ENCODE assay signal across 17 cellular contexts in the genomic region with DNA sequence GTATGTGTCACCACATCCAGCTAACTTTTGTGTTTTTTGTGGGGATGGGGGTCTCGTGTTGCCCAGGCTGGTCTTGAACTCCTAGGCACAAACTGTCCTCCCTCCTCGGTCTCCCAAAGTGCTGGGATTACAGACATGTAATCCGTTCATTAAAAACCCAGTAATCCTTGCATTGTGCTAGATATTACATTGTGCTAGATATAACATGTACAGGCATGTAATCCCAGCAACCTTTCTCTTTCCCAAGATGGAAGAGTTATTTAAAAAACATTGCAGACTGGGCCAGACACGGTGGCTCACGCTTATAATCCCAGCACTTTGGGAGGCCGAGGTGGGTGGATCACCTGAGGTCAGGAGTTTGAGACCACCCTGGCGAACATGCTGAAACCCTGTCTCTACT. TPM values are rescaled to one million over a fixed set of nuclear protein-coding genes. Genes with fewer than 3 reads are reported as not detected.
DNase-seq lines count a peak whose midpoint lies in the region; ATAC-seq and TF ChIP-seq lines count a peak whose summit lies in the region.
"Had no signal": no experiment of that assay in that cellular context is flagged by ENCODE, and none has a peak within 500 bp of the region (broad histone marks: within the 10 kb centered on the region; RNA-seq: fewer than 3 reads in every experiment).

No MANE protein-coding gene starts in this region.

- intact Hi-C loops in upper lobe of right lung (cut with DNase I), result no loop called here

- peaks cover 71% of the 10 kb centered on the region for H3K4me1 Mint-ChIP-seq in activated naive CD4-positive, alpha-beta T cell treated with anti-CD3 and anti-CD28 coated beads, Interleukin-2, amount 10 ng/mL, durations not matched to agents 7 days and 5 days
- H3K4me1 Mint-ChIP-seq in endothelial cell (ENCODE audit: unreplicated experiment), result peaks cover 83% of the 10 kb centered on the region
- H3K4me1 Mint-ChIP-seq in stimulated activated effector memory CD8-positive, alpha-beta T cell treated with anti-CD3 and anti-CD28 coated beads, Interleukin-12 subunit alpha, Interleukin-12 subunit beta, amount 100 ng/mL, for 72 hours, result peaks cover 81% of the 10 kb centered on the region

- TF ChIP-seq CTCF in RWPE1 (conservative IDR thresholded peaks at IDR 0.05; ENCODE audit: low read depth), result no peak
- no peak for TF ChIP-seq CTCF in endothelial cell (IDR thresholded peaks at IDR 0.05; ENCODE audit: unreplicated experiment)
- no peak for TF ChIP-seq CTCF in upper lobe of right lung (IDR thresholded peaks at IDR 0.05)

- H3K9me3 ChIP-seq in upper lobe of right lung, result no peaks in the 10 kb centered on the region
- H3K9me3 ChIP-seq: A549, pancreas, upper lobe of left lung had no signal

- ATAC-seq in activated naive CD4-positive, alpha-beta T cell treated with anti-CD3 and anti-CD28 coated beads, Interleukin-2, amount 50 U/mL, for 72 hours, result no peak
- no peak for ATAC-seq in stimulated activated effector memory CD8-positive, alpha-beta T cell treated with anti-CD3 and anti-CD28 coated beads, Interleukin-12 subunit alpha, Interleukin-12 subunit beta, amount 100 ng/mL, for 72 hours
- no peak for ATAC-seq in HG03354 (IDR thresholded peaks at IDR 0.05; ENCODE audit: poor library complexity, severe bottlenecking, unreplicated experiment)
- no peak for ATAC-seq in upper lobe of right lung
- ATAC-seq: A549; activated CD8-positive, alpha-beta T cell treated with anti-CD3 and anti-CD28 coated beads for 36 hours; activated T-cell treated with anti-CD3 and anti-CD28 coated beads, Interleukin-2, amount 50 U/mL, for 72 hours; pancreas had no signal

- CTCF ChIA-PET in activated naive CD4-positive, alpha-beta T cell treated with anti-CD3 and anti-CD28 coated beads, Interleukin-2, amount 10 ng/mL, durations not matched to agents 7 days and 5 days (lab: Charles Lee), result interaction anchor here (1.0 to 9.2 kb wide), 9 partner anchors 10 to 303 kb away, joined by 3 to 155 read pairs (median 7); partner anchors contain the start of gene CDK17
- CTCF ChIA-PET in RWPE1 (lab: Yijun Ruan, JAX), result interaction anchor here (1.2 kb wide), 1 partner anchor 296 kb away, joined by 4 read pairs; no protein-coding TSS in a partner anchor

- H3K27me3 ChIP-seq in upper lobe of right lung, result no peaks in the 10 kb centered on the region
- H3K27me3 ChIP-seq: pancreas, upper lobe of left lung had no signal

- H3K36me3 ChIP-seq in upper lobe of right lung, result peaks cover 7% of the 10 kb centered on the region
- H3K36me3 ChIP-seq: pancreas had no signal

- no peak overlapping the region for H3K4me3 ChIP-seq in upper lobe of right lung
- H3K4me3 ChIP-seq: A549, pancreas, upper lobe of left lung had no signal

- H3K27me3 Mint-ChIP-seq in activated naive CD4-positive, alpha-beta T cell treated with anti-CD3 and anti-CD28 coated beads, Interleukin-2, amount 10 ng/mL, durations not matched to agents 7 days and 5 days, result no peaks in the 10 kb centered on the region
- peaks cover 34% of the 10 kb centered on the region for H3K27me3 Mint-ChIP-seq in endothelial cell (ENCODE audit: unreplicated experiment)
- H3K27me3 Mint-ChIP-seq: activated CD8-positive, alpha-beta T cell treated with anti-CD3 and anti-CD28 coated beads for 36 hours had no signal

- H3K4me3 Mint-ChIP-seq in activated naive CD4-positive, alpha-beta T cell treated with anti-CD3 and anti-CD28 coated beads, Interleukin-2, amount 10 ng/mL, durations not matched to agents 7 days and 5 days, result no peak overlapping the region
- peak overlapping the region; percentile 91 for H3K4me3 Mint-ChIP-seq in endothelial cell (ENCODE audit: unreplicated experiment)
- H3K4me3 Mint-ChIP-seq in stimulated activated effector memory CD8-positive, alpha-beta T cell treated with anti-CD3 and anti-CD28 coated beads, Interleukin-12 subunit alpha, Interleukin-12 subunit beta, amount 100 ng/mL, for 72 hours, result peak overlapping the region; percentile 36
- H3K4me3 Mint-ChIP-seq: activated CD8-positive, alpha-beta T cell treated with anti-CD3 and anti-CD28 coated beads for 36 hours had no signal

- POLR2A ChIA-PET in RWPE1 (lab: Yijun Ruan, JAX; ENCODE audit: low non-redundant PET), result no interaction called here

- peak overlapping the region; percentile 17 for H3K27ac Mint-ChIP-seq in activated naive CD4-positive, alpha-beta T cell treated with anti-CD3 and anti-CD28 coated beads, Interleukin-2, amount 10 ng/mL, durations not matched to agents 7 days and 5 days
- peak overlapping the region in 1 of 2 donors; percentile 77 for H3K27ac Mint-ChIP-seq in activated naive CD4-positive, alpha-beta T cell treated with anti-CD3 and anti-CD28 coated beads, Interleukin-2, amount 50 U/mL, for 72 hours
- H3K27ac Mint-ChIP-seq in endothelial cell (ENCODE audit: unreplicated experiment), result peak overlapping the region; percentile 98
- peak overlapping the region; percentile 84 for H3K27ac Mint-ChIP-seq in stimulated activated effector memory CD8-positive, alpha-beta T cell treated with anti-CD3 and anti-CD28 coated beads, Interleukin-12 subunit alpha, Interleukin-12 subunit beta, amount 100 ng/mL, for 72 hours
- H3K27ac Mint-ChIP-seq: activated CD8-positive, alpha-beta T cell treated with anti-CD3 and anti-CD28 coated beads for 36 hours had no signal

- peaks cover 26% of the 10 kb centered on the region for H3K36me3 Mint-ChIP-seq in activated naive CD4-positive, alpha-beta T cell treated with anti-CD3 and anti-CD28 coated beads, Interleukin-2, amount 10 ng/mL, durations not matched to agents 7 days and 5 days
- no peaks in the 10 kb centered on the region for H3K36me3 Mint-ChIP-seq in activated naive CD4-positive, alpha-beta T cell treated with anti-CD3 and anti-CD28 coated beads, Interleukin-2, amount 50 U/mL, for 72 hours
- peaks cover 62% of the 10 kb centered on the region for H3K36me3 Mint-ChIP-seq in endothelial cell (ENCODE audit: low read depth, unreplicated experiment)
- H3K36me3 Mint-ChIP-seq in stimulated activated effector memory CD8-positive, alpha-beta T cell treated with anti-CD3 and anti-CD28 coated beads, Interleukin-12 subunit alpha, Interleukin-12 subunit beta, amount 100 ng/mL, for 72 hours, result peaks cover 58% of the 10 kb centered on the region

- H3K27ac ChIP-seq in RWPE1, result peak overlapping the region; percentile 79
- no peak overlapping the region for H3K27ac ChIP-seq in upper lobe of right lung
- H3K27ac ChIP-seq: pancreas had no signal

- no peaks in the 10 kb centered on the region for H3K9me3 Mint-ChIP-seq in activated naive CD4-positive, alpha-beta T cell treated with anti-CD3 and anti-CD28 coated beads, Interleukin-2, amount 10 ng/mL, durations not matched to agents 7 days and 5 days
- no peaks in the 10 kb centered on the region for H3K9me3 Mint-ChIP-seq in activated naive CD4-positive, alpha-beta T cell treated with anti-CD3 and anti-CD28 coated beads, Interleukin-2, amount 50 U/mL, for 72 hours
- H3K9me3 Mint-ChIP-seq in endothelial cell (ENCODE audit: unreplicated experiment), result no peaks in the 10 kb centered on the region
- H3K9me3 Mint-ChIP-seq in stimulated activated effector memory CD8-positive, alpha-beta T cell treated with anti-CD3 and anti-CD28 coated beads, Interleukin-12 subunit alpha, Interleukin-12 subunit beta, amount 100 ng/mL, for 72 hours, result no peaks in the 10 kb centered on the region
- H3K9me3 Mint-ChIP-seq: activated CD8-positive, alpha-beta T cell treated with anti-CD3 and anti-CD28 coated beads for 36 hours; activated T-cell treated with anti-CD3 and anti-CD28 coated beads, Interleukin-2, amount 50 U/mL, for 72 hours had no signal

- H3K4me1 ChIP-seq in upper lobe of right lung, result peaks cover 37% of the 10 kb centered on the region
- H3K4me1 ChIP-seq: pancreas had no signal

- no peak for DNase-seq in activated naive CD4-positive, alpha-beta T cell treated with anti-CD3 and anti-CD28 coated beads, Interleukin-2, amount 10 ng/mL, durations not matched to agents 7 days and 5 days
- no peak for DNase-seq in activated naive CD4-positive, alpha-beta T cell treated with anti-CD3 and anti-CD28 coated beads, Interleukin-2, amount 50 U/mL, for 72 hours (ENCODE audit: low spot score in 2 of 2)
- DNase-seq in RWPE1 (ENCODE audit: low spot score) (no peak), endothelial cell (ENCODE audit: low spot score) (no peak), COLO829 (ENCODE audit: low spot score) (no peak), upper lobe of right lung (no peak)
- no peak for DNase-seq in stimulated activated effector memory CD8-positive, alpha-beta T cell treated with anti-CD3 and anti-CD28 coated beads, Interleukin-12 subunit alpha, Interleukin-12 subunit beta, amount 100 ng/mL, for 72 hours (ENCODE audit: low spot score in 2 of 2)
- DNase-seq: activated CD8-positive, alpha-beta T cell treated with anti-CD3 and anti-CD28 coated beads for 36 hours; activated T-cell treated with anti-CD3 and anti-CD28 coated beads, Interleukin-2, amount 50 U/mL, for 72 hours; amygdala; COR-L47; NCI-H1436 treated with DMSO at 0.1 percent for 48 hours; pancreas; stimulated activated CD4-positive, alpha-beta T cell treated with anti-CD3 and anti-CD28 coated beads, Interleukin-4, amount 100 ng/mL, for 4 hours; upper lobe of left lung had no signal

RNA-seq across cellular contexts. Expression of gene ELK3, which starts 19.7 kb away (rescaled TPM):
- total RNA-seq in activated naive CD4-positive, alpha-beta T cell treated with anti-CD3 and anti-CD28 coated beads, Interleukin-2, amount 50 U/mL, for 72 hours, result 10 to 100 TPM; 10.7 to 23.1 TPM
- 294 TPM for total RNA-seq in endothelial cell (ENCODE audit: unreplicated experiment)
- total RNA-seq in upper lobe of right lung, result 41.2 TPM
